Comparison of ENCODE assay signal across 19 cellular contexts in the genomic region with DNA sequence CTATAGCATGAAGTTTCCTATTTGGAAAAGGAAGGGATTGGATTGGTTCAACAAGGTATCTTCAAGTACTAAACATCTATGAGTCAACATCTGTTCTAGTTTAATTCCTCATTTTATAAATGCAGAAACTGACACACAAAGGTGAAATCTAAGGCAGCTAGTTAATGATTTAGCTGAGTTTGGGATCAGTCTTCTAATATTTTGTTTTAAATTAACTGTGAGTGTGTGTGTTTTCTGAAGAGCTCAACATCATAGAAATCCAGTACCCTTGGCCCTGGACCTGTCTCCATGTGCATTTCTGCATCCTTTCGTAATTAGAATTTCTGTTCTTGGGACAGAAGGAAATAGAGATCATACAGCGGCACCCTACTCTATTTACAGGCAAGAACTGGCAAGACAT.
"Had no signal": no experiment of that assay in that cellular context is flagged by ENCODE, and none has a peak within 500 bp of the region (broad histone marks: within the 10 kb centered on the region; RNA-seq: fewer than 3 reads in every experiment).

No MANE protein-coding gene starts in this region.

- H3K4me3 ChIP-seq: body of pancreas, colonic mucosa, heart right ventricle, left lung, tibial artery, vagina had no signal

- H3K4me1 ChIP-seq: colonic mucosa, left lung, vagina had no signal

- ATAC-seq: body of pancreas; heart right ventricle; left lung; stimulated activated naive B cell treated with anti-CD40 and anti-IgM and Interleukin-4, amounts not matched to agents 10 μg/mL and 1 μg/mL and 100 μg/mL, for 72 hours had no signal

- H3K9me3 Mint-ChIP-seq: activated naive CD8-positive, alpha-beta T cell treated with anti-CD3 and anti-CD28 coated beads for 36 hours; nephron progenitor cell; T-helper 2 cell treated with Interferon-gamma antibody and Interleukin-4, amounts not matched to agents 5 μg/mL and 100 μg/mL, for 36 hours had no signal

- H3K36me3 ChIP-seq: colonic mucosa, heart right ventricle, left lung, tibial artery, vagina had no signal

- H3K27ac ChIP-seq: body of pancreas, colonic mucosa, heart right ventricle, left lung, vagina had no signal

- H3K4me1 Mint-ChIP-seq: activated naive CD8-positive, alpha-beta T cell treated with anti-CD3 and anti-CD28 coated beads for 36 hours; stimulated activated naive B cell treated with anti-CD40 and anti-IgM and Interleukin-4, amounts not matched to agents 10 μg/mL and 1 μg/mL and 100 μg/mL, for 72 hours had no signal

- H3K36me3 Mint-ChIP-seq: activated naive CD8-positive, alpha-beta T cell treated with anti-CD3 and anti-CD28 coated beads for 36 hours; stimulated activated naive B cell treated with anti-CD40 and anti-IgM and Interleukin-4, amounts not matched to agents 10 μg/mL and 1 μg/mL and 100 μg/mL, for 72 hours had no signal

- DNase-seq: activated CD4-positive, alpha-beta T cell treated with anti-CD3 and anti-CD28 coated beads, Interleukin-2, amount 10 ng/mL, durations not matched to agents 24 days and 14 days; activated CD4-positive, CD25-positive, alpha-beta regulatory T cell; activated CD8-positive, alpha-beta memory T cell treated with anti-CD3 and anti-CD28 coated beads for 24 hours; activated gamma-delta T cell treated with Interleukin-2 at 50 U/mL for 16 hours; activated naive CD8-positive, alpha-beta T cell treated with anti-CD3 and anti-CD28 coated beads for 36 hours; amygdala; body of pancreas; central memory CD4-positive, alpha-beta T cell; colonic mucosa; heart right ventricle; left lung; nephron progenitor cell; stimulated activated CD4-positive, alpha-beta T cell treated with anti-CD3 and anti-CD28 coated beads, Interleukin-15, amount 100 ng/mL, for 24 hours; stimulated activated CD4-positive, alpha-beta T cell treated with anti-CD3 and anti-CD28 coated beads, Interleukin-4, amount 100 ng/mL, for 1 hour; stimulated activated naive B cell treated with anti-CD40 and anti-IgM and Interleukin-4, amounts not matched to agents 10 μg/mL and 1 μg/mL and 100 μg/mL, for 72 hours; tibial artery had no signal

- H3K27me3 Mint-ChIP-seq: activated naive CD8-positive, alpha-beta T cell treated with anti-CD3 and anti-CD28 coated beads for 36 hours; stimulated activated naive B cell treated with anti-CD40 and anti-IgM and Interleukin-4, amounts not matched to agents 10 μg/mL and 1 μg/mL and 100 μg/mL, for 72 hours had no signal

- H3K4me3 Mint-ChIP-seq: activated CD4-positive, alpha-beta T cell treated with anti-CD3 and anti-CD28 coated beads, Interleukin-2, amount 10 ng/mL, durations not matched to agents 24 days and 14 days; activated naive CD8-positive, alpha-beta T cell treated with anti-CD3 and anti-CD28 coated beads for 36 hours; nephron progenitor cell; stimulated activated naive B cell treated with anti-CD40 and anti-IgM and Interleukin-4, amounts not matched to agents 10 μg/mL and 1 μg/mL and 100 μg/mL, for 72 hours; T-helper 2 cell treated with Interferon-gamma antibody and Interleukin-4, amounts not matched to agents 5 μg/mL and 100 μg/mL, for 36 hours had no signal

- FAIRE-seq: frontal cortex had no signal

- H3K9me3 ChIP-seq: body of pancreas, colonic mucosa, heart right ventricle, tibial artery, vagina had no signal

- H3K27me3 ChIP-seq: body of pancreas, colonic mucosa, heart right ventricle, left lung, tibial artery, vagina had no signal

- H3K27ac Mint-ChIP-seq: activated CD4-positive, alpha-beta T cell treated with anti-CD3 and anti-CD28 coated beads, Interleukin-2, amount 10 ng/mL, durations not matched to agents 24 days and 14 days; activated naive CD8-positive, alpha-beta T cell treated with anti-CD3 and anti-CD28 coated beads for 36 hours; nephron progenitor cell; stimulated activated naive B cell treated with anti-CD40 and anti-IgM and Interleukin-4, amounts not matched to agents 10 μg/mL and 1 μg/mL and 100 μg/mL, for 72 hours; T-helper 2 cell treated with Interferon-gamma antibody and Interleukin-4, amounts not matched to agents 5 μg/mL and 100 μg/mL, for 36 hours had no signal
